In the genomic region with DNA sequence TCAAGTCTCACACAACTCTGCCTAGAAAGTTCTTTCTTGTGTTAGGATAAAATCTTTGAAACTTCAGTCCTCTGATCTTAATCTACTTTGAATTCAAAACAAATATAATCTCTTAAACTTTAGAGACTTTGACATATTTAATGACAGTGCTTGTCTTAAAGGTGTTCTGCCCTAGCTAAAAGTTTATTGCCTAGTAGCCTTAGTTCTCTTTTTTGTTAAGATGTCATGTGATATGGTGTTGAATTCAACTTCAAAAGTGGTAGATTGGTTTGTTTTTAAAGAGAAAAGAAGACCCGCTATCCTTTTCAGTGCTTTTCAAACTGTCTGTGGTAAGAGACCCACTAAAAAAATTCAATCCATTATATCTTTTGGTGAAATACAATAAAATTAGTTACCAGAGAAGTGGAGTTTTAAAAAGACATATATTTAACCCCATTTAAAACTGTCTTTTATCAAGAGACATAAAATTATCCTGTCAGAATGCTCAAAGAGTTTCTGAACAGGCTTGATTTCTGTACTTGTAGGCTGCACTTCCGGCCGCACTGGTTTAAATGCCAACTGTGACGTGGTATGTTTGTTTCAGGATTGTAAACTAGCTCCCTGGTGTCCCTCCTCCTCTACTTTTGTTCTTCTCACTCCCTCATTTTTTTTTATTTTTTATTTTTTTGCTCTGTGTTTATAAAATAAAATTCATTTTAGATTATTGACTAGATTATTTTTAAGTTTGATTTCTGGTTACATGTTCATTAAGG, we compare ENCODE assay signal across 8 cellular contexts.
DNase-seq lines count a peak whose midpoint lies in the region; ATAC-seq, FAIRE-seq and TF ChIP-seq lines count a peak whose summit lies in the region.

No MANE protein-coding gene starts in this region.

- peak; percentile 43 for ATAC-seq in activated T-helper 17 cell treated with anti-CD3 and anti-CD28 coated beads, Interleukin-2, amount 50 U/mL, for 72 hours (replicated peaks)
- ATAC-seq in heart left ventricle (peak; percentile 71 to 83 (median 80)), GM21367 (IDR thresholded peaks at IDR 0.05; ENCODE audit: unreplicated experiment) (no peak), GM18502 (IDR thresholded peaks at IDR 0.05; ENCODE audit: poor library complexity, unreplicated experiment) (no peak)

- TF ChIP-seq POLR2A in heart left ventricle (IDR thresholded peaks at IDR 0.05): no peak

- H3K4me1 ChIP-seq in heart left ventricle: peaks cover 11 to 99% (median 90%) of the 10 kb centered on the region in 12 donors

- H3K4me3 ChIP-seq in heart left ventricle: no peak overlapping the region

- H3K4me1 Mint-ChIP-seq in activated T-helper 17 cell treated with anti-CD3 and anti-CD28 coated beads, Interleukin-2, amount 50 U/mL, for 72 hours: peaks cover 18% of the 10 kb centered on the region

- H3K9me3 Mint-ChIP-seq in activated T-helper 17 cell treated with anti-CD3 and anti-CD28 coated beads, Interleukin-2, amount 50 U/mL, for 72 hours: no peaks in the 10 kb centered on the region

- no peaks in the 10 kb centered on the region for H3K27me3 Mint-ChIP-seq in activated T-helper 17 cell treated with anti-CD3 and anti-CD28 coated beads, Interleukin-2, amount 50 U/mL, for 72 hours

- H3K9me3 ChIP-seq in heart left ventricle: no peaks in the 10 kb centered on the region

- peak; percentile 21 for FAIRE-seq in GM18507 (lab: Jason Lieb, UNC)

- 20 to 27% (median 24%) methylated on average over 4 of the region's 4 CpGs for WGBS in heart left ventricle, 4 donors

- H3K36me3 ChIP-seq in heart left ventricle: peaks cover 0 to 4% (median 0%) of the 10 kb centered on the region in 9 donors

- no peak for TF ChIP-seq CTCF in heart left ventricle (IDR thresholded peaks at IDR 0.05)

- no peaks in the 10 kb centered on the region for H3K36me3 Mint-ChIP-seq in activated T-helper 17 cell treated with anti-CD3 and anti-CD28 coated beads, Interleukin-2, amount 50 U/mL, for 72 hours (ENCODE audit: low read depth)

- intact Hi-C loops in heart left ventricle (cut with DNase I): no loop called here

- no peak for DNase-seq in GM18507 (ENCODE audit: extremely low spot score, insufficient read length, low read depth)
- peak; percentile 67 to 81 (median 76) for DNase-seq in heart left ventricle
- DNase-seq in renal cortical epithelial cell (ENCODE audit: low read depth): peak; percentile 48
- no peak for DNase-seq in activated effector memory CD4-positive, alpha-beta T cell treated with anti-CD3 and anti-CD28 coated beads, Interleukin-2, amount 50 U/mL, for 16 hours
- no peak for DNase-seq in SW480 (ENCODE audit: low spot score)

- H3K4me3 Mint-ChIP-seq in activated T-helper 17 cell treated with anti-CD3 and anti-CD28 coated beads, Interleukin-2, amount 50 U/mL, for 72 hours: peak overlapping the region; percentile 34

- no peaks in the 10 kb centered on the region for H3K27me3 ChIP-seq in heart left ventricle

- H3K27ac Mint-ChIP-seq in activated T-helper 17 cell treated with anti-CD3 and anti-CD28 coated beads, Interleukin-2, amount 50 U/mL, for 72 hours: no peak overlapping the region

- peak overlapping the region in 10 of 12 donors; percentile 5 to 74 (median 49) for H3K27ac ChIP-seq in heart left ventricle

Comparison
In these comparisons a context has a peak if more than half of its experiments do, and no peak if none do; other contexts are left out.
1. DNase-seq: peak in heart left ventricle (5 of 5) and renal cortical epithelial cell (single experiment); none in GM18507 (single experiment), activated effector memory CD4-positive, alpha-beta T cell treated with anti-CD3 and anti-CD28 coated beads, Interleukin-2, amount 50 U/mL, for 16 hours (single experiment) and SW480 (single experiment).
2. ATAC-seq: peak in activated T-helper 17 cell treated with anti-CD3 and anti-CD28 coated beads, Interleukin-2, amount 50 U/mL, for 72 hours (single experiment) and heart left ventricle (4 of 4); none in GM21367 (single experiment) and GM18502 (single experiment).